1 cellular context compared by ENCODE assay signal in genomic region chr14:68284333-68284732, GRCh38.
TF ChIP-seq lines count a peak whose summit lies in the region.

No MANE protein-coding gene starts in this region.

TF ChIP-seq in HepG2, 621 proteins besides CTCF, POLR2A, EP300 and RAD21 (continued from another document):
- TF ChIP-seq ZNF326 (CRISPR knock-in tag; IDR thresholded peaks at IDR 0.05; ENCODE audit: borderline replicate concordance), result no peak
- TF ChIP-seq SCMH1 (CRISPR knock-in tag; IDR thresholded peaks at IDR 0.05; ENCODE audit: borderline replicate concordance), result no peak
- no peak for TF ChIP-seq ZFAT (CRISPR knock-in tag; conservative IDR thresholded peaks at IDR 0.05)
- no peak for TF ChIP-seq KAT7 (CRISPR knock-in tag; IDR thresholded peaks at IDR 0.05; ENCODE audit: borderline replicate concordance)
- TF ChIP-seq SMYD3 (CRISPR knock-in tag; IDR thresholded peaks at IDR 0.05), result no peak
